8 cellular contexts compared by ENCODE assay signal in genomic region chr16:27315333-27316037, GRCh38. TPM values are rescaled to one million over a fixed set of nuclear protein-coding genes. Genes with fewer than 3 reads are reported as not detected.
DNase-seq lines count a peak whose midpoint lies in the region; ATAC-seq and TF ChIP-seq lines count a peak whose summit lies in the region.

No MANE protein-coding gene starts in this region.

- intact Hi-C loops in CD14-positive monocyte (cut with micrococcal nuclease) (loop anchor here (5.0 to 10.0 kb wide), 2 partner anchors 51 to 78 kb away; partner anchors contain the start of gene NSMCE1 (in 1 of the 2)), sciatic nerve (cut with DNase I) (no loop called here)

- peak overlapping the region; percentile 88 to 97 for H3K4me3 Mint-ChIP-seq in CD14-positive monocyte

- TF ChIP-seq CTCF in CD14-positive monocyte (IDR thresholded peaks at IDR 0.05) = no peak

- DNase-seq in CD14-positive monocyte (ENCODE audit: low spot score) (peak; percentile 65), NOMO-1 (lab: John Stamatoyannopoulos, UW; ENCODE audit: unreplicated experiment in 2 of 2) (peak; percentile 53 to 68), glomerular endothelial cell (ENCODE audit: extremely low read depth, low read depth, low spot score) (peak; percentile 72), sciatic nerve (ENCODE audit: low spot score) (peak; percentile 59), NCI-H2227 treated with DMSO at 0.1 percent for 48 hours (lab: John Stamatoyannopoulos, UW) (no peak), anterior cingulate cortex (lab: John Stamatoyannopoulos, UW) (no peak), KG1 (lab: John Stamatoyannopoulos, UW) (no peak)
- peak; percentile 43 for DNase-seq in activated effector memory CD4-positive, alpha-beta T cell treated with Interleukin-2 at 50 U/mL for 16 hours

- H3K4me1 Mint-ChIP-seq in CD14-positive monocyte = peaks cover 67% of the 10 kb centered on the region

- H3K27me3 Mint-ChIP-seq in CD14-positive monocyte (ENCODE audit: low read depth in 3 of 3) = peaks cover 0 to 4% (median 3%) of the 10 kb centered on the region in 3 donors

- H3K9me3 Mint-ChIP-seq in CD14-positive monocyte = peaks cover 0 to 2% (median 2%) of the 10 kb centered on the region in 7 donors

- H3K27ac Mint-ChIP-seq in CD14-positive monocyte = peak overlapping the region; percentile 71 to 98 (median 96)

- H3K36me3 Mint-ChIP-seq in CD14-positive monocyte = peaks cover 9 to 20% of the 10 kb centered on the region in 2 donors

- peak; percentile 11 for ATAC-seq in sciatic nerve

RNA-seq across cellular contexts. Expression of gene IL4R, which starts 1.7 kb away (rescaled TPM):
- 10 to 100 TPM; 25.1 to 35.6 TPM for polyA plus RNA-seq in CD14-positive monocyte
- total RNA-seq in glomerular endothelial cell (117 and 165 TPM in 2 replicates), sciatic nerve (62.8 TPM)

RNA-seq across cellular contexts. Expression of gene NSMCE1, which starts 46.9 kb away (rescaled TPM):
- 10 to 100 TPM; 82.6 to 85.2 TPM for polyA plus RNA-seq in CD14-positive monocyte
- total RNA-seq in glomerular endothelial cell = 44.7 and 54.1 TPM in 2 replicates
- 39.5 TPM for total RNA-seq in sciatic nerve

Comparison
In these comparisons a context has a peak if more than half of its experiments do, and no peak if none do; other contexts are left out.
1. DNase-seq: peak in CD14-positive monocyte (single experiment), NOMO-1 (2 of 2), activated effector memory CD4-positive, alpha-beta T cell treated with Interleukin-2 at 50 U/mL for 16 hours (single experiment), glomerular endothelial cell (single experiment) and sciatic nerve (single experiment); none in NCI-H2227 treated with DMSO at 0.1 percent for 48 hours (single experiment), anterior cingulate cortex (0 of 58) and KG1 (single experiment).